Comparison of ENCODE assay signal across 28 cellular contexts in the genomic region with DNA sequence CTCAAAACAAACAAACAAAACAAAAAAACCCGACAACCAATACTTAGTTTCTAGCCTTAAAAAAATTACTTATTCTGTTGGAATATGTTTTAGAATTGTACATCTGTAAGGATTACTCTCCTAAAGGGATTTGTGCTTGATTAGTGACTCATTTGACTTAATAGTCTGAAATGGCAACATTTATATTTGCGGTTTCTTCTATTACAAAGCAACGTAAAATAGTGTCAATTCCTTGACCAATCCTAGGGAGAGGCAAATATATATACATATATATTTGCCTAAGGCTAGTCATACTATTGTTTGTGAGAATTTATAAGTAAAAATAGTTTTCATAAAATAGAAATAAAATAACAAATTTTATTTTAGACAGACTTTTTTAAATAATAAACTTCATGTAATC.
"Had no signal": no experiment of that assay in that cellular context is flagged by ENCODE, and none has a peak within 500 bp of the region (broad histone marks: within the 10 kb centered on the region; RNA-seq: fewer than 3 reads in every experiment).

No MANE protein-coding gene starts in this region.

- ATAC-seq: activated CD8-positive, alpha-beta memory T cell treated with anti-CD3 and anti-CD28 coated beads, Interleukin-2, amount 10 ng/mL, durations not matched to agents 7 days and 5 days; activated naive CD8-positive, alpha-beta T cell treated with anti-CD3 and anti-CD28 coated beads, Interleukin-2, amount 50 U/mL, for 24 hours; Panc1; Right ventricle myocardium inferior; SK-N-SH treated with all-trans-retinoic acid at 6 μM for 48 hours had no signal

- H3K27me3 Mint-ChIP-seq: activated CD8-positive, alpha-beta memory T cell treated with anti-CD3 and anti-CD28 coated beads, Interleukin-2, amount 10 ng/mL, durations not matched to agents 7 days and 5 days had no signal

- H3K36me3 ChIP-seq: brain microvascular endothelial cell, WERI-Rb-1 had no signal

- H3K27me3 ChIP-seq: brain microvascular endothelial cell had no signal

- H3K4me3 Mint-ChIP-seq: activated CD4-positive, alpha-beta memory T cell treated with anti-CD3 and anti-CD28 coated beads, Interleukin-2, amount 10 ng/mL, durations not matched to agents 7 days and 5 days; activated CD8-positive, alpha-beta memory T cell treated with anti-CD3 and anti-CD28 coated beads, Interleukin-2, amount 10 ng/mL, durations not matched to agents 7 days and 5 days; activated naive CD4-positive, alpha-beta T cell treated with anti-CD3 and anti-CD28 coated beads, Interleukin-2, amount 10 ng/mL, durations not matched to agents 7 days and 5 days; activated naive CD8-positive, alpha-beta T cell; activated naive CD8-positive, alpha-beta T cell treated with anti-CD3 and anti-CD28 coated beads, Interleukin-2, amount 50 U/mL, for 24 hours had no signal

- H3K27ac ChIP-seq: brain microvascular endothelial cell, WERI-Rb-1 had no signal

- DNase-seq: activated CD4-positive, alpha-beta memory T cell treated with anti-CD3 and anti-CD28 coated beads, Interleukin-2, amount 10 ng/mL, durations not matched to agents 7 days and 5 days; activated CD4-positive, alpha-beta T cell treated with anti-CD3 and anti-CD28 coated beads for 1 hour; activated CD4-positive, alpha-beta T cell treated with anti-CD3 and anti-CD28 coated beads for 48 hours; activated CD4-positive, CD25-positive, alpha-beta regulatory T cell; activated CD8-positive, alpha-beta memory T cell treated with anti-CD3 and anti-CD28 coated beads for 24 hours; activated CD8-positive, alpha-beta memory T cell treated with anti-CD3 and anti-CD28 coated beads, Interleukin-2, amount 10 ng/mL, durations not matched to agents 7 days and 5 days; activated CD8-positive, alpha-beta memory T cell treated with anti-CD3 and anti-CD28 coated beads, Interleukin-2, amount 50 U/mL, for 48 hours; activated effector memory CD4-positive, alpha-beta T cell treated with Interleukin-2 at 50 U/mL for 16 hours; activated naive CD4-positive, alpha-beta T cell treated with anti-CD3 and anti-CD28 coated beads, Interleukin-2, amount 10 ng/mL, durations not matched to agents 7 days and 5 days; activated naive CD8-positive, alpha-beta T cell treated with anti-CD3 and anti-CD28 coated beads, Interleukin-2, amount 50 U/mL, for 24 hours; activated T-cell treated with anti-CD3 and anti-CD28 coated beads, Interleukin-2, amount 50 U/mL, for 48 hours; anterior cingulate cortex; brain microvascular endothelial cell; central memory CD4-positive, alpha-beta T cell; NCI-H1105; NCI-H1417 treated with DMSO at 0.1 percent for 48 hours; NCI-H187 treated with DMSO at 0.1 percent for 48 hours; NCI-H2081 treated with DMSO at 0.1 percent for 48 hours; NCI-H226; NCI-H524 treated with DMSO at 0.1 percent for 48 hours; NK-92 treated with Interleukin-12 subunit alpha and Interleukin-12 subunit beta, amount 100 ng/mL, for 24 hours; SIG-M5; T1000; WERI-Rb-1 had no signal

- H3K27ac Mint-ChIP-seq: activated CD4-positive, alpha-beta memory T cell treated with anti-CD3 and anti-CD28 coated beads, Interleukin-2, amount 10 ng/mL, durations not matched to agents 7 days and 5 days; activated CD8-positive, alpha-beta memory T cell treated with anti-CD3 and anti-CD28 coated beads, Interleukin-2, amount 10 ng/mL, durations not matched to agents 7 days and 5 days; activated naive CD4-positive, alpha-beta T cell treated with anti-CD3 and anti-CD28 coated beads, Interleukin-2, amount 10 ng/mL, durations not matched to agents 7 days and 5 days; activated naive CD8-positive, alpha-beta T cell; activated naive CD8-positive, alpha-beta T cell treated with anti-CD3 and anti-CD28 coated beads, Interleukin-2, amount 50 U/mL, for 24 hours had no signal
